1 cellular context compared by ENCODE assay signal in the genomic region with DNA sequence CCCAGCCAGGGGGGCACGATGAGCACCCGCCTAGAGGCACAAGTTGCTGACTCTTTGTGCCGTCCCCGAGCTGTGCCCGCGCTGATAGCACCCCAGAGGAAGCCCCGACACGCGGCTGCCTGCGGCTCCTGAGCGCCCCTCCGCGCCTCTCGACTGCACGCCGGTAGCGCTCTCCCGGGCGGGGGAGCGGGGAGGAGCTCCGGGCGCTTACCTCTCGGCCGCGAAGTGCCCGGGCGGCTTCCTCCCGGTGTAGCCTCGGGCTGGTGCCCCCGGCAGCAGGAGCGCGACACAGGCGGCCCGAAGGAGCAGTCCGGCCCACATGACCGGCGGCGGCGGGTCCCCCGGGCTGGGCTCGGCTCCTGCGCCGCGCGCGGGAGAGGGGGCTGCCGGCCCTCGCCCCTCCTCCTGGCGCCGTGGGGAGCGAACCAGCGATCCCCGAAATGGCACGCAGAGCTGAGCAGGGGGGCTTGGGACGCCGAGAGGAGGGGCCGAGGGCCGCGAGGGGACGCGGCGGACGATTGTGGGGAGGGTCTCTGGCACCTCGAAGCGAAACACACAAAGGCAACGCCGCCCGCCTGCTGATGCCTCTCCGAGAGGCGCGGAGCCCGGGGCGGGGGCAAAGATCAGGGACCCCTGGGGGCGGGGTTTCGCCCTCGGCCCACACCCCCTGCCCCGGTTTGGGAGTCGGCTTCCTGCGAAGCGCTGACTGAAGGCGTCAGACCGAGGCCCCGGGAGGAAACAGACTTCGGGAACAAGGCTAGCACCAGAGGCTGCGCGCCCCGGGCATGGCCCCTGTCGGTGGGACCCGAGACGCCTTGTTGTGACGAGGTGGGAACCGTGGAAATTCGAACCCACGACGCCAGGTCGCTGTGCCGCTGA.
A peak's percentile ranks its signal among the peaks of the same experiment; 100 is the strongest.
TF ChIP-seq lines count a peak whose summit lies in the region.

A gene with protein sequence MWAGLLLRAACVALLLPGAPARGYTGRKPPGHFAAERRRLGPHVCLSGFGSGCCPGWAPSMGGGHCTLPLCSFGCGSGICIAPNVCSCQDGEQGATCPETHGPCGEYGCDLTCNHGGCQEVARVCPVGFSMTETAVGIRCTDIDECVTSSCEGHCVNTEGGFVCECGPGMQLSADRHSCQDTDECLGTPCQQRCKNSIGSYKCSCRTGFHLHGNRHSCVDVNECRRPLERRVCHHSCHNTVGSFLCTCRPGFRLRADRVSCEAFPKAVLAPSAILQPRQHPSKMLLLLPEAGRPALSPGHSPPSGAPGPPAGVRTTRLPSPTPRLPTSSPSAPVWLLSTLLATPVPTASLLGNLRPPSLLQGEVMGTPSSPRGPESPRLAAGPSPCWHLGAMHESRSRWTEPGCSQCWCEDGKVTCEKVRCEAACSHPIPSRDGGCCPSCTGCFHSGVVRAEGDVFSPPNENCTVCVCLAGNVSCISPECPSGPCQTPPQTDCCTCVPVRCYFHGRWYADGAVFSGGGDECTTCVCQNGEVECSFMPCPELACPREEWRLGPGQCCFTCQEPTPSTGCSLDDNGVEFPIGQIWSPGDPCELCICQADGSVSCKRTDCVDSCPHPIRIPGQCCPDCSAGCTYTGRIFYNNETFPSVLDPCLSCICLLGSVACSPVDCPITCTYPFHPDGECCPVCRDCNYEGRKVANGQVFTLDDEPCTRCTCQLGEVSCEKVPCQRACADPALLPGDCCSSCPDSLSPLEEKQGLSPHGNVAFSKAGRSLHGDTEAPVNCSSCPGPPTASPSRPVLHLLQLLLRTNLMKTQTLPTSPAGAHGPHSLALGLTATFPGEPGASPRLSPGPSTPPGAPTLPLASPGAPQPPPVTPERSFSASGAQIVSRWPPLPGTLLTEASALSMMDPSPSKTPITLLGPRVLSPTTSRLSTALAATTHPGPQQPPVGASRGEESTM (minus strand): TSS at position 600 of the 879 bp plus-strand sequence. CDS start 279 bp downstream, at position 321.

TF ChIP-seq in HepG2, 621 proteins besides CTCF, POLR2A, EP300 and RAD21 (continued from another document and continues in another):
- TF ChIP-seq, protein P1, sequence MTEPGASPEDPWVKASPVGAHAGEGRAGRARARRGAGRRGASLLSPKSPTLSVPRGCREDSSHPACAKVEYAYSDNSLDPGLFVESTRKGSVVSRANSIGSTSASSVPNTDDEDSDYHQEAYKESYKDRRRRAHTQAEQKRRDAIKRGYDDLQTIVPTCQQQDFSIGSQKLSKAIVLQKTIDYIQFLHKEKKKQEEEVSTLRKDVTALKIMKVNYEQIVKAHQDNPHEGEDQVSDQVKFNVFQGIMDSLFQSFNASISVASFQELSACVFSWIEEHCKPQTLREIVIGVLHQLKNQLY (CRISPR knock-in tag; IDR thresholded peaks at IDR 0.05) = no peak
- TF ChIP-seq ZNF788 (CRISPR knock-in tag; IDR thresholded peaks at IDR 0.05; ENCODE audit: borderline replicate concordance) = peak; percentile 13; the same call in 1 of the 2 replicates
- TF ChIP-seq, protein P2, sequence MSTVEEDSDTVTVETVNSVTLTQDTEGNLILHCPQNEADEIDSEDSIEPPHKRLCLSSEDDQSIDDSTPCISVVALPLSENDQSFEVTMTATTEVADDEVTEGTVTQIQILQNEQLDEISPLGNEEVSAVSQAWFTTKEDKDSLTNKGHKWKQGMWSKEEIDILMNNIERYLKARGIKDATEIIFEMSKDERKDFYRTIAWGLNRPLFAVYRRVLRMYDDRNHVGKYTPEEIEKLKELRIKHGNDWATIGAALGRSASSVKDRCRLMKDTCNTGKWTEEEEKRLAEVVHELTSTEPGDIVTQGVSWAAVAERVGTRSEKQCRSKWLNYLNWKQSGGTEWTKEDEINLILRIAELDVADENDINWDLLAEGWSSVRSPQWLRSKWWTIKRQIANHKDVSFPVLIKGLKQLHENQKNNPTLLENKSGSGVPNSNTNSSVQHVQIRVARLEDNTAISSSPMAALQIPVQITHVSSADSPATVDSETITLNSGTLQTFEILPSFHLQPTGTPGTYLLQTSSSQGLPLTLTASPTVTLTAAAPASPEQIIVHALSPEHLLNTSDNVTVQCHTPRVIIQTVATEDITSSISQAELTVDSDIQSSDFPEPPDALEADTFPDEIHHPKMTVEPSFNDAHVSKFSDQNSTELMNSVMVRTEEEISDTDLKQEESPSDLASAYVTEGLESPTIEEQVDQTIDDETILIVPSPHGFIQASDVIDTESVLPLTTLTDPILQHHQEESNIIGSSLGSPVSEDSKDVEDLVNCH (CRISPR knock-in tag; IDR thresholded peaks at IDR 0.05) = no peak
- no peak; the same call in 1 of the 2 replicates for TF ChIP-seq BRD4 (CRISPR knock-in tag; IDR thresholded peaks at IDR 0.05)
- TF ChIP-seq, protein P3, sequence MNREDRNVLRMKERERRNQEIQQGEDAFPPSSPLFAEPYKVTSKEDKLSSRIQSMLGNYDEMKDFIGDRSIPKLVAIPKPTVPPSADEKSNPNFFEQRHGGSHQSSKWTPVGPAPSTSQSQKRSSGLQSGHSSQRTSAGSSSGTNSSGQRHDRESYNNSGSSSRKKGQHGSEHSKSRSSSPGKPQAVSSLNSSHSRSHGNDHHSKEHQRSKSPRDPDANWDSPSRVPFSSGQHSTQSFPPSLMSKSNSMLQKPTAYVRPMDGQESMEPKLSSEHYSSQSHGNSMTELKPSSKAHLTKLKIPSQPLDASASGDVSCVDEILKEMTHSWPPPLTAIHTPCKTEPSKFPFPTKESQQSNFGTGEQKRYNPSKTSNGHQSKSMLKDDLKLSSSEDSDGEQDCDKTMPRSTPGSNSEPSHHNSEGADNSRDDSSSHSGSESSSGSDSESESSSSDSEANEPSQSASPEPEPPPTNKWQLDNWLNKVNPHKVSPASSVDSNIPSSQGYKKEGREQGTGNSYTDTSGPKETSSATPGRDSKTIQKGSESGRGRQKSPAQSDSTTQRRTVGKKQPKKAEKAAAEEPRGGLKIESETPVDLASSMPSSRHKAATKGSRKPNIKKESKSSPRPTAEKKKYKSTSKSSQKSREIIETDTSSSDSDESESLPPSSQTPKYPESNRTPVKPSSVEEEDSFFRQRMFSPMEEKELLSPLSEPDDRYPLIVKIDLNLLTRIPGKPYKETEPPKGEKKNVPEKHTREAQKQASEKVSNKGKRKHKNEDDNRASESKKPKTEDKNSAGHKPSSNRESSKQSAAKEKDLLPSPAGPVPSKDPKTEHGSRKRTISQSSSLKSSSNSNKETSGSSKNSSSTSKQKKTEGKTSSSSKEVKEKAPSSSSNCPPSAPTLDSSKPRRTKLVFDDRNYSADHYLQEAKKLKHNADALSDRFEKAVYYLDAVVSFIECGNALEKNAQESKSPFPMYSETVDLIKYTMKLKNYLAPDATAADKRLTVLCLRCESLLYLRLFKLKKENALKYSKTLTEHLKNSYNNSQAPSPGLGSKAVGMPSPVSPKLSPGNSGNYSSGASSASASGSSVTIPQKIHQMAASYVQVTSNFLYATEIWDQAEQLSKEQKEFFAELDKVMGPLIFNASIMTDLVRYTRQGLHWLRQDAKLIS (CRISPR knock-in tag; IDR thresholded peaks at IDR 0.05) = no peak
- no peak for TF ChIP-seq ZNF451 (CRISPR knock-in tag; IDR thresholded peaks at IDR 0.05)
- peak; percentile 61; the same call in 1 of the 2 replicates for TF ChIP-seq NCOR1 (IDR thresholded peaks at IDR 0.05; ENCODE audit: borderline replicate concordance, low read length)
- TF ChIP-seq ZNF644 (CRISPR knock-in tag; IDR thresholded peaks at IDR 0.05; ENCODE audit: low read depth) = no peak
- no peak for TF ChIP-seq ZNF557 (CRISPR knock-in tag; IDR thresholded peaks at IDR 0.05)
- TF ChIP-seq, protein P4, sequence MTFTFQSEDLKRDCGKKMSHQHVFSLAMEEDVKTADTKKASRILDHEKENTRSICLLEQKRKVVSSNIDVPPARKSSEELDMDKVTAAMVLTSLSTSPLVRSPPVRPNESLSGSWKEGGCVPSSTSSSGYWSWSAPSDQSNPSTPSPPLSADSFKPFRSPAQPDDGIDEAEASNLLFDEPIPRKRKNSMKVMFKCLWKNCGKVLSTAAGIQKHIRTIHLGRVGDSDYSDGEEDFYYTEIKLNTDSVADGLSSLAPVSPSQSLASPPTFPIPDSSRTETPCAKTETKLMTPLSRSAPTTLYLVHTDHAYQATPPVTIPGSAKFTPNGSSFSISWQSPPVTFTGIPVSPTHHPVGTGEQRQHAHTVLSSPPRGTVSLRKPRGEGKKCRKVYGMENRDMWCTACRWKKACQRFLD (CRISPR knock-in tag; IDR thresholded peaks at IDR 0.05; ENCODE audit: borderline replicate concordance) = no peak
- TF ChIP-seq KDM6A (CRISPR knock-in tag; IDR thresholded peaks at IDR 0.05; ENCODE audit: low read depth) = no peak
- TF ChIP-seq, protein P5, sequence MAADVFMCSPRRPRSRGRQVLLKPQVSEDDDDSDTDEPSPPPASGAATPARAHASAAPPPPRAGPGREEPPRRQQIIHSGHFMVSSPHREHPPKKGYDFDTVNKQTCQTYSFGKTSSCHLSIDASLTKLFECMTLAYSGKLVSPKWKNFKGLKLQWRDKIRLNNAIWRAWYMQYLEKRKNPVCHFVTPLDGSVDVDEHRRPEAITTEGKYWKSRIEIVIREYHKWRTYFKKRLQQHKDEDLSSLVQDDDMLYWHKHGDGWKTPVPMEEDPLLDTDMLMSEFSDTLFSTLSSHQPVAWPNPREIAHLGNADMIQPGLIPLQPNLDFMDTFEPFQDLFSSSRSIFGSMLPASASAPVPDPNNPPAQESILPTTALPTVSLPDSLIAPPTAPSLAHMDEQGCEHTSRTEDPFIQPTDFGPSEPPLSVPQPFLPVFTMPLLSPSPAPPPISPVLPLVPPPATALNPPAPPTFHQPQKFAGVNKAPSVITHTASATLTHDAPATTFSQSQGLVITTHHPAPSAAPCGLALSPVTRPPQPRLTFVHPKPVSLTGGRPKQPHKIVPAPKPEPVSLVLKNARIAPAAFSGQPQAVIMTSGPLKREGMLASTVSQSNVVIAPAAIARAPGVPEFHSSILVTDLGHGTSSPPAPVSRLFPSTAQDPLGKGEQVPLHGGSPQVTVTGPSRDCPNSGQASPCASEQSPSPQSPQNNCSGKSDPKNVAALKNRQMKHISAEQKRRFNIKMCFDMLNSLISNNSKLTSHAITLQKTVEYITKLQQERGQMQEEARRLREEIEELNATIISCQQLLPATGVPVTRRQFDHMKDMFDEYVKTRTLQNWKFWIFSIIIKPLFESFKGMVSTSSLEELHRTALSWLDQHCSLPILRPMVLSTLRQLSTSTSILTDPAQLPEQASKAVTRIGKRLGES (CRISPR knock-in tag; IDR thresholded peaks at IDR 0.05; ENCODE audit: borderline replicate concordance) = no peak
- TF ChIP-seq, protein P6, sequence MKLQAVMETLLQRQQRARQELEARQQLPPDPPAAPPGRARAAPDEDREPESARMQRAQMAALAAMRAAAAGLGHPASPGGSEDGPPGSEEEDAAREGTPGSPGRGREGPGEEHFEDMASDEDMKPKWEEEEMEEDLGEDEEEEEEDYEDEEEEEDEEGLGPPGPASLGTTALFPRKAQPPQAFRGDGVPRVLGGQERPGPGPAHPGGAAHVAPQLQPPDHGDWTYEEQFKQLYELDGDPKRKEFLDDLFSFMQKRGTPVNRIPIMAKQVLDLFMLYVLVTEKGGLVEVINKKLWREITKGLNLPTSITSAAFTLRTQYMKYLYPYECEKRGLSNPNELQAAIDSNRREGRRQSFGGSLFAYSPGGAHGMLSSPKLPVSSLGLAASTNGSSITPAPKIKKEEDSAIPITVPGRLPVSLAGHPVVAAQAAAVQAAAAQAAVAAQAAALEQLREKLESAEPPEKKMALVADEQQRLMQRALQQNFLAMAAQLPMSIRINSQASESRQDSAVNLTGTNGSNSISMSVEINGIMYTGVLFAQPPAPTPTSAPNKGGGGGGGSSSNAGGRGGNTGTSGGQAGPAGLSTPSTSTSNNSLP (IDR thresholded peaks at IDR 0.05; ENCODE audit: low read depth, low read length) = no peak
- peak; percentile 94 for TF ChIP-seq ZFP82 (CRISPR knock-in tag; IDR thresholded peaks at IDR 0.05; ENCODE audit: borderline replicate concordance)
- TF ChIP-seq NR2F2 (IDR thresholded peaks at IDR 0.05; ENCODE audit: borderline replicate concordance, low read depth) = peak; percentile 48; the same call in 1 of the 2 replicates
- no peak for TF ChIP-seq ZNF24 (IDR thresholded peaks at IDR 0.05)
- TF ChIP-seq AGO2 (optimal IDR thresholded peaks at IDR 0.05; ENCODE audit: low read depth, low read length) = peak; percentile 77
- TF ChIP-seq HNRNPLL (IDR thresholded peaks at IDR 0.05; ENCODE audit: low read depth, low read length, poor library complexity, severe bottlenecking) = peak; percentile 85
- no peak; the same call in 1 of the 2 replicates for TF ChIP-seq TARDBP (CRISPR knock-in tag; IDR thresholded peaks at IDR 0.05)
- TF ChIP-seq JUND (CRISPR knock-in tag; IDR thresholded peaks at IDR 0.05) = no peak
- TF ChIP-seq, protein P7, sequence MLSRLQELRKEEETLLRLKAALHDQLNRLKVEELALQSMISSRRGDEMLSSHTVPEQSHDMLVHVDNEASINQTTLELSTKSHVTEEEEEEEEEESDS (CRISPR knock-in tag; IDR thresholded peaks at IDR 0.05; ENCODE audit: borderline replicate concordance) = no peak
- TF ChIP-seq NPAS2 (CRISPR knock-in tag; IDR thresholded peaks at IDR 0.05; ENCODE audit: borderline replicate concordance) = no peak
- TF ChIP-seq, protein P8, sequence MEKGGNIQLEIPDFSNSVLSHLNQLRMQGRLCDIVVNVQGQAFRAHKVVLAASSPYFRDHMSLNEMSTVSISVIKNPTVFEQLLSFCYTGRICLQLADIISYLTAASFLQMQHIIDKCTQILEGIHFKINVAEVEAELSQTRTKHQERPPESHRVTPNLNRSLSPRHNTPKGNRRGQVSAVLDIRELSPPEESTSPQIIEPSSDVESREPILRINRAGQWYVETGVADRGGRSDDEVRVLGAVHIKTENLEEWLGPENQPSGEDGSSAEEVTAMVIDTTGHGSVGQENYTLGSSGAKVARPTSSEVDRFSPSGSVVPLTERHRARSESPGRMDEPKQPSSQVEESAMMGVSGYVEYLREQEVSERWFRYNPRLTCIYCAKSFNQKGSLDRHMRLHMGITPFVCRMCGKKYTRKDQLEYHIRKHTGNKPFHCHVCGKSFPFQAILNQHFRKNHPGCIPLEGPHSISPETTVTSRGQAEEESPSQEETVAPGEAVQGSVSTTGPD (CRISPR knock-in tag; IDR thresholded peaks at IDR 0.05) = no peak; the same call in 1 of the 2 replicates
- TF ChIP-seq, protein P9, sequence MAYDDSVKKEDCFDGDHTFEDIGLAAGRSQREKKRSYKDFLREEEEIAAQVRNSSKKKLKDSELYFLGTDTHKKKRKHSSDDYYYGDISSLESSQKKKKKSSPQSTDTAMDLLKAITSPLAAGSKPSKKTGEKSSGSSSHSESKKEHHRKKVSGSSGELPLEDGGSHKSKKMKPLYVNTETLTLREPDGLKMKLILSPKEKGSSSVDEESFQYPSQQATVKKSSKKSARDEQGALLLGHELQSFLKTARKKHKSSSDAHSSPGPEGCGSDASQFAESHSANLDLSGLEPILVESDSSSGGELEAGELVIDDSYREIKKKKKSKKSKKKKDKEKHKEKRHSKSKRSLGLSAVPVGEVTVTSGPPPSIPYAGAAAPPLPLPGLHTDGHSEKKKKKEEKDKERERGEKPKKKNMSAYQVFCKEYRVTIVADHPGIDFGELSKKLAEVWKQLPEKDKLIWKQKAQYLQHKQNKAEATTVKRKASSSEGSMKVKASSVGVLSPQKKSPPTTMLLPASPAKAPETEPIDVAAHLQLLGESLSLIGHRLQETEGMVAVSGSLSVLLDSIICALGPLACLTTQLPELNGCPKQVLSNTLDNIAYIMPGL (CRISPR knock-in tag; IDR thresholded peaks at IDR 0.05; ENCODE audit: borderline replicate concordance in 1 of 2, low read depth in 1 of 2) = peak in 1 of 2 experiments; percentile 25; a peak in 2 of 4 replicates
- 0 out of 2 replicates have a peak, but pooled peaks have one; percentile 66 for TF ChIP-seq HOXA9 (CRISPR knock-in tag; IDR thresholded peaks at IDR 0.05; ENCODE audit: borderline replicate concordance)
- TF ChIP-seq SOX13 (IDR thresholded peaks at IDR 0.05) = no peak
- TF ChIP-seq SOX13 (CRISPR knock-in tag; conservative IDR thresholded peaks at IDR 0.05 in 1 of 2, IDR thresholded peaks at IDR 0.05 in 1 of 2) = peak in 1 of 2 experiments; percentile 48; a peak in 1 of 4 replicates
- peak; percentile 88; the same call in 1 of the 2 replicates for TF ChIP-seq HOXA5 (CRISPR knock-in tag; IDR thresholded peaks at IDR 0.05)
